31 cellular contexts compared by ENCODE assay signal in the genomic region with DNA sequence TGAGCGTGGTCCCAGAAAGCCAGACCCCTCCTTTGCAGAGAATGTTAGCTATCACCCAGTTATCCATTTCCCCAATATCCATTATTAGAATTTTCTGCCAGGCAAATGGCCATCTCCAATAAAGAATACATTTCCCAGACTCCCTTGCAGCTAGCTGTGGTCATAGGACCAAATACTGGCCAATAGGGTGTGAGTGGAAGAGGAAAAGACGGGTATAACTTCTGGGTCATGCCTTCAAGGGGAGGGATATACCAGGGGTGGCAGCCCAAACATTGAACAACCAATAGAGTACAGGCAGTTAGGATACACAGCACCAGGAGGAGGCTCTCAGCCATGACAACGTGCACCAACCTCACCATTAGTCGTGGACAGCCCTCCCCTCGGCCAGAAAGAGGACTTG. TPM values are rescaled to one million over a fixed set of nuclear protein-coding genes. Genes with fewer than 3 reads are reported as not detected.
"Had no signal": no experiment of that assay in that cellular context is flagged by ENCODE, and none has a peak within 500 bp of the region (broad histone marks: within the 10 kb centered on the region; RNA-seq: fewer than 3 reads in every experiment).

No MANE protein-coding gene starts in this region.

- H3K36me3 ChIP-seq: heart right ventricle, ovary, spleen, tibial artery had no signal

- ATAC-seq: effector memory CD8-positive, alpha-beta T cell; heart right ventricle; left cardiac atrium; left lung; naive thymus-derived CD4-positive, alpha-beta T cell; psoas muscle; right cardiac atrium; stimulated activated memory B cell treated with anti-CD40 and anti-IgM and Interleukin-4, amounts not matched to agents 10 μg/mL and 1 μg/mL and 100 μg/mL, for 72 hours; stimulated activated naive CD8-positive, alpha-beta T cell treated with anti-CD3 and anti-CD28 coated beads, Interleukin-15, Interleukin-2, amounts not matched to agents 100 U/mL and 50 U/mL, for 24 hours had no signal

- DNase-seq: dermis blood vessel endothelial cell; effector memory CD8-positive, alpha-beta T cell; erythroblast; esophagus squamous epithelium; foreskin melanocyte; glutamatergic neuron; heart right ventricle; hippocampal formation; left cardiac atrium; left lung; mesenchymal stem cell; midbrain; naive thymus-derived CD4-positive, alpha-beta T cell; nephron progenitor cell; occipital lobe; ovary; psoas muscle; right cardiac atrium; spleen; stimulated activated CD4-positive, alpha-beta T cell treated with anti-CD3 and anti-CD28 coated beads, Interleukin-4, amount 100 ng/mL, for 4 hours; stimulated activated naive CD8-positive, alpha-beta T cell treated with anti-CD3 and anti-CD28 coated beads, Interleukin-15, Interleukin-2, amounts not matched to agents 100 U/mL and 50 U/mL, for 24 hours; substantia nigra; testis; tibial artery had no signal

- H3K27ac ChIP-seq: coronary artery, heart right ventricle, left lung, ovary, psoas muscle, skin epidermis, spleen, testis, tibial artery had no signal

- H3K27me3 ChIP-seq: ovary, testis had no signal

- H3K9me3 ChIP-seq: testis had no signal

- FAIRE-seq: endometrium, islet of Langerhans had no signal

- H3K4me1 ChIP-seq: heart right ventricle, left lung, psoas muscle, spleen, tibial artery had no signal

- H3K4me3 ChIP-seq: coronary artery, esophagus squamous epithelium, heart right ventricle, left lung, ovary, psoas muscle, skin epidermis, spleen, testis, tibial artery had no signal

RNA-seq across cellular contexts. Expression of gene FOXF1, which starts 26.1 kb away (rescaled TPM):
- total RNA-seq: kidney epithelial cell; naive thymus-derived CD4-positive, alpha-beta T cell; renal cortical epithelial cell had no signal
- polyA plus RNA-seq: naive thymus-derived CD4-positive, alpha-beta T cell had no signal
